ENCODE assay signal across 14 cellular contexts in genomic region chr7:73893342-73894101, GRCh38. TPM values are rescaled to one million over a fixed set of nuclear protein-coding genes. Genes with fewer than 3 reads are reported as not detected.
A peak's percentile ranks its signal among the peaks of the same experiment; 100 is the strongest.
DNase-seq lines count a peak whose midpoint lies in the region; ATAC-seq and TF ChIP-seq lines count a peak whose summit lies in the region.
"Had no signal": no experiment of that assay in that cellular context is flagged by ENCODE, and none has a peak within 500 bp of the region (broad histone marks: within the 10 kb centered on the region; RNA-seq: fewer than 3 reads in every experiment).

No MANE protein-coding gene starts in this region.

- ATAC-seq in natural killer cell treated with Interleukin-12 subunit alpha and Interleukin-12 subunit beta and Interleukin-15 and Interleukin-18, amount 100 ng/mL, for 72 hours = peak; percentile 3 to 26
- no peak for ATAC-seq in natural killer cell
- peak; percentile 61 for ATAC-seq in aorta (ENCODE audit: low FRiP score)

- H3K4me1 ChIP-seq in osteoblast (ENCODE audit: insufficient read depth, low read length) (peaks cover 65% of the 10 kb centered on the region), aorta (ENCODE audit: control insufficient read depth in 1 of 2, insufficient read depth in 2 of 2, low read length in 2 of 2) (no peaks in the 10 kb centered on the region), adrenal gland (replicated peaks in 1 of 2) (no peaks in the 10 kb centered on the region)

- H3K4me2 ChIP-seq in osteoblast (ENCODE audit: insufficient read depth, low read length) = peak overlapping the region; percentile 2

- H3K27ac ChIP-seq in osteoblast (ENCODE audit: low read depth, low read length) (peak overlapping the region; percentile 97), aorta (ENCODE audit: low read depth in 1 of 2, low read length in 2 of 2) (peak overlapping the region; percentile 83 to 87), adrenal gland (no peak overlapping the region)
- H3K27ac ChIP-seq: PC-9 had no signal

- H3K9me3 Mint-ChIP-seq in natural killer cell treated with Interleukin-12 subunit alpha and Interleukin-12 subunit beta and Interleukin-15 and Interleukin-18, amount 100 ng/mL, for 72 hours = no peaks in the 10 kb centered on the region
- H3K9me3 Mint-ChIP-seq in natural killer cell = no peaks in the 10 kb centered on the region

- TF ChIP-seq POLR2A in adrenal gland (IDR thresholded peaks at IDR 0.05) = no peak

- TF ChIP-seq CTCF in natural killer cell (IDR thresholded peaks at IDR 0.05) (no peak), osteoblast (IDR thresholded peaks at IDR 0.05; ENCODE audit: extremely low read depth, low read depth, low read length) (no peak), adrenal gland (IDR thresholded peaks at IDR 0.05) (no peak)

- intact Hi-C loops in natural killer cell (cut with micrococcal nuclease) (no loop called here), aorta (cut with DNase I) (loop anchor here (5.0 kb wide), 2 partner anchors 119 to 134 kb away; partner anchors contain the start of gene ELN (in 1 of the 2)), adrenal gland (cut with DNase I) (no loop called here)

- H3K27ac Mint-ChIP-seq in natural killer cell treated with Interleukin-12 subunit alpha and Interleukin-12 subunit beta and Interleukin-15 and Interleukin-18, amount 100 ng/mL, for 72 hours = no peak overlapping the region
- H3K27ac Mint-ChIP-seq in natural killer cell = no peak overlapping the region

- H3K4me3 Mint-ChIP-seq in natural killer cell treated with Interleukin-12 subunit alpha and Interleukin-12 subunit beta and Interleukin-15 and Interleukin-18, amount 100 ng/mL, for 72 hours = no peak overlapping the region
- H3K4me3 Mint-ChIP-seq in natural killer cell = no peak overlapping the region

- DNase-seq in natural killer cell treated with Interleukin-12 subunit alpha and Interleukin-12 subunit beta and Interleukin-15 and Interleukin-18, amount 100 ng/mL, for 72 hours (ENCODE audit: low spot score) = no peak
- DNase-seq in natural killer cell (no peak), fibroblast of peridontal ligament (ENCODE audit: extremely low read depth) (peak; percentile 35), osteoblast (ENCODE audit: insufficient read length, low spot score, missing footprints) (peak; percentile 82), aorta (peak; percentile 84 to 93), GOT3 (lab: John Stamatoyannopoulos, UW) (no peak), adrenal gland (no peak)
- DNase-seq in activated CD4-positive, alpha-beta T cell treated with anti-CD3 and anti-CD28 coated beads for 48 hours = no peak
- DNase-seq: activated T-cell treated with anti-CD3 and anti-CD28 coated beads for 4 hours, GF-D8, NCI-H187, PC-9 had no signal

- WGBS in aorta, 2 donors = 8 to 10% methylated on average over 22 of the region's 22 CpGs
- WGBS in adrenal gland, 4 donors = 65 to 72% (median 68%) methylated on average over 9 to 22 of the region's 22 CpGs

- H3K9me3 ChIP-seq in osteoblast (ENCODE audit: low read depth, low read length) (no peaks in the 10 kb centered on the region), aorta (ENCODE audit: control insufficient read depth, low read length) (no peaks in the 10 kb centered on the region), adrenal gland (replicated peaks in 1 of 3) (no peaks in the 10 kb centered on the region)

- no peaks in the 10 kb centered on the region for H3K36me3 Mint-ChIP-seq in natural killer cell treated with Interleukin-12 subunit alpha and Interleukin-12 subunit beta and Interleukin-15 and Interleukin-18, amount 100 ng/mL, for 72 hours
- no peaks in the 10 kb centered on the region for H3K36me3 Mint-ChIP-seq in natural killer cell

- H3K4me1 Mint-ChIP-seq in natural killer cell treated with Interleukin-12 subunit alpha and Interleukin-12 subunit beta and Interleukin-15 and Interleukin-18, amount 100 ng/mL, for 72 hours (ENCODE audit: low read depth in 2 of 2) = no peaks in the 10 kb centered on the region
- H3K4me1 Mint-ChIP-seq in natural killer cell = no peaks in the 10 kb centered on the region

- no peak overlapping the region for H2AFZ ChIP-seq in osteoblast (ENCODE audit: low read length)
- H2AFZ ChIP-seq: PC-9 had no signal

- H3K36me3 ChIP-seq in osteoblast (ENCODE audit: insufficient read depth, low read length) = no peaks in the 10 kb centered on the region
- H3K36me3 ChIP-seq in aorta (ENCODE audit: control insufficient read depth in 1 of 2, insufficient read depth in 2 of 2, low read length in 1 of 2) = no peaks in the 10 kb centered on the region
- H3K36me3 ChIP-seq in adrenal gland (replicated peaks in 1 of 2) = no peaks in the 10 kb centered on the region

- H3K79me2 ChIP-seq in osteoblast (ENCODE audit: insufficient read depth, low read length) = no peaks in the 10 kb centered on the region

- peaks cover 0 to 3% of the 10 kb centered on the region in 2 donors for H3K27me3 Mint-ChIP-seq in natural killer cell treated with Interleukin-12 subunit alpha and Interleukin-12 subunit beta and Interleukin-15 and Interleukin-18, amount 100 ng/mL, for 72 hours
- peaks cover 0 to 6% of the 10 kb centered on the region in 2 donors for H3K27me3 Mint-ChIP-seq in natural killer cell (ENCODE audit: low read depth in 2 of 2)

- H3K27me3 ChIP-seq in osteoblast (ENCODE audit: insufficient read depth, low read length) = no peaks in the 10 kb centered on the region
- no peaks in the 10 kb centered on the region for H3K27me3 ChIP-seq in aorta (ENCODE audit: control insufficient read depth in 1 of 2, insufficient read depth in 2 of 2, low read length in 1 of 2)
- no peaks in the 10 kb centered on the region for H3K27me3 ChIP-seq in adrenal gland

- no peak overlapping the region for H3K4me3 ChIP-seq in osteoblast (ENCODE audit: insufficient read depth, low read length)
- no peak overlapping the region for H3K4me3 ChIP-seq in aorta (ENCODE audit: low read length in 2 of 2)
- H3K4me3 ChIP-seq in adrenal gland = no peak overlapping the region
- H3K4me3 ChIP-seq: PC-9 had no signal

- H4K20me1 ChIP-seq in osteoblast (ENCODE audit: insufficient read depth, low read length) = no peaks in the 10 kb centered on the region

RNA-seq across cellular contexts. Expression of gene TMEM270, which starts 32.6 kb away (rescaled TPM):
- total RNA-seq in natural killer cell treated with Interleukin-12 subunit alpha and Interleukin-12 subunit beta and Interleukin-15 and Interleukin-18, amount 100 ng/mL, for 72 hours = not detected
- total RNA-seq in natural killer cell (not detected), osteoblast (not detected in 2 replicates), aorta (not detected), adrenal gland (not detected)
- polyA plus RNA-seq in aorta (not detected), adrenal gland (under 1 TPM in 2 of 3 donors, not detected in 1; 0.20 to 0.56 TPM)
- total RNA-seq: epithelial cell of proximal tubule, liver had no signal

RNA-seq across cellular contexts. Expression of gene METTL27, which starts 51.2 kb away (rescaled TPM):
- total RNA-seq in natural killer cell treated with Interleukin-12 subunit alpha and Interleukin-12 subunit beta and Interleukin-15 and Interleukin-18, amount 100 ng/mL, for 72 hours = not detected
- 1 to 10 TPM in 1 of 3 donors, not detected in 2; 1.2 TPM for total RNA-seq in natural killer cell
- total RNA-seq in osteoblast = 8.7 and 8.8 TPM in 2 replicates
- total RNA-seq in aorta = 1 to 10 TPM; 1.3 to 7.4 TPM
- polyA plus RNA-seq in aorta = 1 to 10 TPM in 1 of 2 donors, not detected in 1; 5.3 TPM
- total RNA-seq in adrenal gland = 1 to 10 TPM in 7 of 8 donors, not detected in 1; 1.3 to 8.3 (median 3.3) TPM
- 1 to 10 TPM in 2 of 3 donors, under 1 TPM in 1; 0.40 to 2.2 (median 1.1) TPM for polyA plus RNA-seq in adrenal gland

Comparison
In these comparisons a context has a peak if more than half of its experiments do, and no peak if none do; other contexts are left out.
1. ATAC-seq: peak in natural killer cell treated with Interleukin-12 subunit alpha and Interleukin-12 subunit beta and Interleukin-15 and Interleukin-18, amount 100 ng/mL, for 72 hours (2 of 2) and aorta (single experiment); none in natural killer cell (0 of 3).
2. DNase-seq: peak in fibroblast of peridontal ligament (single experiment), osteoblast (single experiment) and aorta (2 of 2); none in natural killer cell treated with Interleukin-12 subunit alpha and Interleukin-12 subunit beta and Interleukin-15 and Interleukin-18, amount 100 ng/mL, for 72 hours (single experiment), natural killer cell (single experiment), GOT3 (single experiment), adrenal gland (0 of 7) and activated CD4-positive, alpha-beta T cell treated with anti-CD3 and anti-CD28 coated beads for 48 hours (single experiment).
3. H3K27ac ChIP-seq: peak in osteoblast (single experiment) and aorta (2 of 2); none in adrenal gland (0 of 5).
4. intact Hi-C loops: an anchor here in aorta (5.0 kb wide); none called in natural killer cell and adrenal gland.